Comparison of ENCODE assay signal across 1 cellular context in the genomic region with DNA sequence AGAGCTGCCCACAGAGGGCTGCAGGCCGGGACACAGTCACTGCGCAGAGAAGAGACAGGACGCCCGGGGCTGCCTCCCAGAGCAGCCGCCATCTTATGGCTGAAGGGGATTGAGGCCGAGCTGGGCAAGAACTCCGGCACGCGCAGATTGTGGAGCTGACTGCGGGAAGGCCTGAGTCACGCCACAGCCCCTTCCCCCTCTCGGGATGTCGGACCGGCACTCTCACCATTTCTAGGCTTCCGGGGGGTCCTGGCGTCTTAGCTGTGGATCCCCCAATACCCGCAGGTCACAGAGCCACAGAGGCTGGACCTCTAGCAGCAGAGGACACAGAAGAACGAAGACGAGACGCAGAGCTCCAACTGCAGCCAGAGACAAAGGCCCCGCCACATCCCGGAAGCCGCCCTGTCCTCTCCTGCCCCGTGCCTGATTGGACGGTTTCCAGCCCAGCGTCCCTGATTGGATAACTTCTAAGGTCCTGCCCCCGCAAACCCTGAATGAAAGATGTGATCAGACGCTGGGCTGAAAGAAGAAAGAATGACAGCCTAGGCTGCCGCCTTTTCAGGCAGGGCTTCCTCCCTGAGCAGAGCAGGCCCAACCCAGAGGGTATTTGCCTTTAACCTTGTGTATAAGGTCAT.
TF ChIP-seq lines count a peak whose summit lies in the region.

ZNF43 (minus strand) TSS at position 373 of the 635 bp plus-strand sequence; CDS start at position 229, 144 bp downstream.

TF ChIP-seq in PFSK-1, 5 proteins besides CTCF, POLR2A, EP300 and RAD21 (continued from another document):
- no peak for TF ChIP-seq REST (IDR thresholded peaks at IDR 0.05; ENCODE audit: insufficient read depth in 1 of 2, low read depth in 2 of 2, low read length in 2 of 2)
- peak; percentile 98 for TF ChIP-seq POLR2AphosphoS5 (IDR thresholded peaks at IDR 0.05; ENCODE audit: low read depth, low read length)
- no peak for TF ChIP-seq FOXP2 (optimal IDR thresholded peaks at IDR 0.05; ENCODE audit: borderline replicate concordance, extremely low read depth, extremely low read length, insufficient read depth)
- no peak for TF ChIP-seq SIN3A (IDR thresholded peaks at IDR 0.05; ENCODE audit: borderline replicate concordance, insufficient read depth, low read length)
